Comparison of ENCODE assay signal across 1 cellular context in genomic region chr17:1487939-1488825, GRCh38.
TF ChIP-seq lines count a peak whose summit lies in the region.

No MANE protein-coding gene starts in this region.

TF ChIP-seq in HepG2, 621 proteins besides CTCF, POLR2A, EP300 and RAD21 (continued from another document and continues in another):
- TF ChIP-seq MLXIP (CRISPR knock-in tag; IDR thresholded peaks at IDR 0.05; ENCODE audit: borderline replicate concordance) (no peak), SP140L (CRISPR knock-in tag; IDR thresholded peaks at IDR 0.05; ENCODE audit: borderline replicate concordance) (no peak), ZBTB1 (CRISPR knock-in tag; IDR thresholded peaks at IDR 0.05; ENCODE audit: borderline replicate concordance) (no peak), ZNF784 (CRISPR knock-in tag; IDR thresholded peaks at IDR 0.05; ENCODE audit: borderline replicate concordance) (no peak), TBL1XR1 (IDR thresholded peaks at IDR 0.05; ENCODE audit: borderline replicate concordance, low read length, partially characterized antibody) (peak; percentile 20), ARNTL (CRISPR knock-in tag; IDR thresholded peaks at IDR 0.05) (peak; percentile 52; the same call in 1 of the 2 replicates), STAT6 (CRISPR knock-in tag; IDR thresholded peaks at IDR 0.05; ENCODE audit: borderline replicate concordance) (0 out of 2 replicates have a peak, but pooled peaks have one; percentile 25), SUZ12 (IDR thresholded peaks at IDR 0.05; ENCODE audit: low read depth, low read length) (no peak), EEA1 (CRISPR knock-in tag; IDR thresholded peaks at IDR 0.05; ENCODE audit: borderline replicate concordance) (no peak), FOXA3 (CRISPR knock-in tag; IDR thresholded peaks at IDR 0.05) (no peak; the same call in 1 of the 2 replicates), ZNF12 (CRISPR knock-in tag; IDR thresholded peaks at IDR 0.05) (no peak), IKZF5 (CRISPR knock-in tag; IDR thresholded peaks at IDR 0.05) (no peak), ZFAT (CRISPR knock-in tag; conservative IDR thresholded peaks at IDR 0.05) (no peak), PRDM4 (CRISPR knock-in tag; IDR thresholded peaks at IDR 0.05; ENCODE audit: borderline replicate concordance) (no peak), NFKBIZ (CRISPR knock-in tag; IDR thresholded peaks at IDR 0.05) (no peak), NCOA5 (CRISPR knock-in tag; IDR thresholded peaks at IDR 0.05) (no peak), AGO2 (optimal IDR thresholded peaks at IDR 0.05; ENCODE audit: low read depth, low read length) (peak; percentile 57), HIVEP1 (CRISPR knock-in tag; IDR thresholded peaks at IDR 0.05) (peak; percentile 45; the same call in 1 of the 2 replicates), SMAD1 (CRISPR knock-in tag; IDR thresholded peaks at IDR 0.05; ENCODE audit: borderline replicate concordance, low read depth) (peak; percentile 52; the same call in 1 of the 2 replicates), ARNT2 (CRISPR knock-in tag; IDR thresholded peaks at IDR 0.05; ENCODE audit: low read depth) (0 out of 2 replicates have a peak, but pooled peaks have one; percentile 32), ZBTB4 (CRISPR knock-in tag; IDR thresholded peaks at IDR 0.05; ENCODE audit: borderline replicate concordance) (0 out of 2 replicates have a peak, but pooled peaks have one; percentile 51), MTF2 (CRISPR knock-in tag; IDR thresholded peaks at IDR 0.05; ENCODE audit: borderline replicate concordance) (0 out of 2 replicates have a peak, but pooled peaks have one; percentile 53), HDAC6 (IDR thresholded peaks at IDR 0.05; ENCODE audit: low read depth, low read length) (no peak), ZNF350 (CRISPR knock-in tag; IDR thresholded peaks at IDR 0.05; ENCODE audit: borderline replicate concordance, low read depth) (peak; percentile 67), ZFP91 (CRISPR knock-in tag; IDR thresholded peaks at IDR 0.05; ENCODE audit: borderline replicate concordance) (no peak; the same call in 1 of the 2 replicates), IKZF4 (CRISPR knock-in tag; IDR thresholded peaks at IDR 0.05; ENCODE audit: borderline replicate concordance, low read depth, not compliant biosample characterization) (peak; percentile 41), ZNF333 (CRISPR knock-in tag; IDR thresholded peaks at IDR 0.05; ENCODE audit: borderline replicate concordance) (no peak), REXO4 (CRISPR knock-in tag; IDR thresholded peaks at IDR 0.05; ENCODE audit: borderline replicate concordance) (no peak), SALL1 (CRISPR knock-in tag; IDR thresholded peaks at IDR 0.05) (0 out of 2 replicates have a peak, but pooled peaks have one; percentile 1), THAP7 (CRISPR knock-in tag; IDR thresholded peaks at IDR 0.05) (no peak), MAF1 (CRISPR knock-in tag; IDR thresholded peaks at IDR 0.05; ENCODE audit: borderline replicate concordance) (no peak), NCOR1 (IDR thresholded peaks at IDR 0.05; ENCODE audit: borderline replicate concordance, low read length) (no peak), ZNF367 (CRISPR knock-in tag; IDR thresholded peaks at IDR 0.05; ENCODE audit: borderline replicate concordance) (no peak), NR2F2 (IDR thresholded peaks at IDR 0.05; ENCODE audit: borderline replicate concordance, low read depth) (0 out of 2 replicates have a peak, but pooled peaks have one; percentile 36), ZNF597 (CRISPR knock-in tag; IDR thresholded peaks at IDR 0.05) (no peak), SOX6 (IDR thresholded peaks at IDR 0.05) (no peak), SOX6 (CRISPR knock-in tag; IDR thresholded peaks at IDR 0.05) (no peak), ZNF451 (CRISPR knock-in tag; IDR thresholded peaks at IDR 0.05) (peak; percentile 81; the same call in 1 of the 2 replicates), MEIS2 (CRISPR knock-in tag; IDR thresholded peaks at IDR 0.05) (0 out of 2 replicates have a peak, but pooled peaks have one; percentile 15), ZNF773 (CRISPR knock-in tag; IDR thresholded peaks at IDR 0.05; ENCODE audit: borderline replicate concordance) (no peak), ZNF224 (CRISPR knock-in tag; IDR thresholded peaks at IDR 0.05) (no peak), JUND (CRISPR knock-in tag; IDR thresholded peaks at IDR 0.05) (0 out of 2 replicates have a peak, but pooled peaks have one; percentile 54), ZBTB37 (CRISPR knock-in tag; IDR thresholded peaks at IDR 0.05) (no peak), SALL2 (CRISPR knock-in tag; IDR thresholded peaks at IDR 0.05) (no peak)
